ENCODE assay signal across 20 cellular contexts in the genomic region with DNA sequence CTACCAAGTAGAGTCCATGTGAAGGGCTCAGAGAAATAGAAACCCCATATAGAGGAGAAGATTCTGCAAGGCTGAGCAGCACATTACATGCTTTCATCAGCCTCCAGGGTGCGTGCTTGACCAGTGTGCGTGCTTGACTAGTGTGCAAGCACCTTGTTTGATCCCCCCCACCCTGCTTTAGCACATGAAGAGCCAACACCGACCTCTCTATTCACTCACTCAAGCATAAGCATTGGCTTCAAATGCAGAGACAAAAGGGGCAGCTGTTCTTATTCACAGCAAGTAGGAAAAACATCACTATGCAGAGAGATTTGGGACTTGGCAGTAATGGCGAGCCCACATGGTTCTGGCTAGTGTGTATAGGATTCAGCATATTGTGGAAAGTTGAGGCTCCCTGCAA.
DNase-seq lines count a peak whose midpoint lies in the region; ATAC-seq and TF ChIP-seq lines count a peak whose summit lies in the region.
"Had no signal": no experiment of that assay in that cellular context is flagged by ENCODE, and none has a peak within 500 bp of the region (broad histone marks: within the 10 kb centered on the region; RNA-seq: fewer than 3 reads in every experiment).

No MANE protein-coding gene starts in this region.

- H2AFZ ChIP-seq in H9 (ENCODE audit: low read length), result no peak overlapping the region
- peak overlapping the region; percentile 69 for H2AFZ ChIP-seq in mesenchymal stem cell (ENCODE audit: low read depth, low read length)

- no peak overlapping the region for H2BK12ac ChIP-seq in H9 (ENCODE audit: insufficient read length, low read depth, low read length)
- H2BK12ac ChIP-seq in mesenchymal stem cell (ENCODE audit: low read length in 2 of 2), result no peak overlapping the region

- no peak overlapping the region for H2BK120ac ChIP-seq in H9 (ENCODE audit: low read depth, low read length, poor library complexity, severe bottlenecking)
- H2BK120ac ChIP-seq in mesenchymal stem cell (ENCODE audit: low read depth, low read length), result no peak overlapping the region

- CTCF ChIA-PET in WTC11 (lab: Charles Lee), result interaction anchor here (1.0 kb wide), 1 partner anchor 12 kb away, joined by 3 read pairs; no protein-coding TSS in a partner anchor

- no peak overlapping the region for H4K5ac ChIP-seq in H9 (ENCODE audit: insufficient read length, low read depth, low read length)

- no peak overlapping the region for H3K4me3 Mint-ChIP-seq in H9
- no peak overlapping the region for H3K4me3 Mint-ChIP-seq in WTC11
- H3K4me3 Mint-ChIP-seq in mesothelial cell of epicardium, result no peak overlapping the region
- H3K4me3 Mint-ChIP-seq: dendritic cell treated with granulocyte-macrophage colony-stimulating factor and Interleukin-4, amounts not matched to agents 40 ng/mL and 50 ng/mL, for 4 days; T-helper 17 cell had no signal

- TF ChIP-seq CTCF in H9 (conservative IDR thresholded peaks at IDR 0.05) (peak; percentile 49), WTC11 (IDR thresholded peaks at IDR 0.05) (no peak), mesothelial cell of epicardium (IDR thresholded peaks at IDR 0.05; ENCODE audit: unreplicated experiment) (no peak), body of pancreas (IDR thresholded peaks at IDR 0.05) (no peak)

- H3K23ac ChIP-seq in H9 (ENCODE audit: insufficient read length, low read depth, low read length) (no peak overlapping the region), mesenchymal stem cell (ENCODE audit: low read length in 2 of 2) (no peak overlapping the region)

- H3K56ac ChIP-seq in H9 (ENCODE audit: insufficient read length, low read depth, low read length), result no peak overlapping the region

- H3K4ac ChIP-seq in H9 (ENCODE audit: low read depth, low read length), result no peak overlapping the region
- peak overlapping the region in 1 of 2 experiments; percentile 11 for H3K4ac ChIP-seq in mesenchymal stem cell (ENCODE audit: low read depth in 1 of 2, low read length in 2 of 2)

- H3K9me3 Mint-ChIP-seq in H9, result peaks cover 6 to 10% of the 10 kb centered on the region in 2 experiments
- peaks cover 23% of the 10 kb centered on the region for H3K9me3 Mint-ChIP-seq in WTC11
- H3K9me3 Mint-ChIP-seq in mesothelial cell of epicardium, result peaks cover 21% of the 10 kb centered on the region

- H3K36me3 Mint-ChIP-seq in H9 (ENCODE audit: insufficient read depth in 1 of 3, low read depth in 3 of 3) (peaks cover 1 to 8% (median 5%) of the 10 kb centered on the region in 3 experiments; a peak in 6 of 7 replicates), WTC11 (peaks cover 13% of the 10 kb centered on the region), mesothelial cell of epicardium (no peaks in the 10 kb centered on the region)

- H3K4me1 ChIP-seq in H9 (ENCODE audit: insufficient read depth, low read length) (no peaks in the 10 kb centered on the region), mesenchymal stem cell (ENCODE audit: control insufficient read depth, insufficient read depth, low read depth, low read length) (no peaks in the 10 kb centered on the region), body of pancreas (no peaks in the 10 kb centered on the region)
- H3K4me1 ChIP-seq: heart right ventricle, SJCRH30, spleen, stomach had no signal

- peak; percentile 65 for DNase-seq in H9
- DNase-seq in NCI-H146 treated with DMSO at 0.1 percent for 48 hours (lab: John Stamatoyannopoulos, UW; ENCODE audit: unreplicated experiment), result peak; percentile 66
- peak; percentile 30 for DNase-seq in WTC11 (ENCODE audit: low spot score)
- DNase-seq in mesenchymal stem cell, result no peak
- no peak for DNase-seq in mesothelial cell of epicardium (ENCODE audit: low spot score in 2 of 2, unreplicated experiment in 2 of 2)
- DNase-seq in COR-L47 (lab: John Stamatoyannopoulos, UW), result no peak
- no peak for DNase-seq in body of pancreas
- DNase-seq: activated CD8-positive, alpha-beta memory T cell treated with anti-CD3 and anti-CD28 coated beads, Interleukin-2, amount 50 U/mL, for 4 hours; activated effector memory CD4-positive, alpha-beta T cell treated with Interleukin-2 at 50 U/mL for 16 hours; heart right ventricle; NCI-H1436 treated with DMSO at 0.1 percent for 48 hours; NCI-H524; spleen; stimulated activated CD4-positive, alpha-beta T cell treated with anti-CD3 and anti-CD28 coated beads, Interleukin-4, amount 100 ng/mL, for 4 hours; stomach; T-helper 17 cell had no signal

- H3K4me3 ChIP-seq in mesenchymal stem cell (ENCODE audit: insufficient read depth in 1 of 2, low read depth in 1 of 2, low read length in 2 of 2) (no peak overlapping the region), body of pancreas (no peak overlapping the region)
- H3K4me3 ChIP-seq: heart right ventricle, SJCRH30, spleen, stomach had no signal

- H4K20me1 ChIP-seq in H9 (ENCODE audit: control insufficient read depth, insufficient read depth, insufficient read length), result no peaks in the 10 kb centered on the region

- no peak overlapping the region for H4K91ac ChIP-seq in H9 (ENCODE audit: insufficient read length, low read depth, low read length)
- no peak overlapping the region for H4K91ac ChIP-seq in mesenchymal stem cell (ENCODE audit: low read length)

- H3K9me3 ChIP-seq in H9 (ENCODE audit: control insufficient read depth, low read depth, low read length), result no peaks in the 10 kb centered on the region
- peaks cover 45% of the 10 kb centered on the region for H3K9me3 ChIP-seq in mesenchymal stem cell (ENCODE audit: control insufficient read depth, low read length)
- peaks cover 0 to 13% (median 0%) of the 10 kb centered on the region in 3 donors for H3K9me3 ChIP-seq in body of pancreas
- H3K9me3 ChIP-seq: SJCRH30 had no signal

- H3K27me3 Mint-ChIP-seq in H9 (ENCODE audit: low read depth) (no peaks in the 10 kb centered on the region), WTC11 (ENCODE audit: low read depth) (no peaks in the 10 kb centered on the region), mesothelial cell of epicardium (ENCODE audit: low read depth) (no peaks in the 10 kb centered on the region)
- H3K27me3 Mint-ChIP-seq: dendritic cell treated with granulocyte-macrophage colony-stimulating factor and Interleukin-4, amounts not matched to agents 40 ng/mL and 50 ng/mL, for 4 days; T-helper 17 cell had no signal

- TF ChIP-seq POLR2A in body of pancreas (IDR thresholded peaks at IDR 0.05), result no peak

- intact Hi-C loops in body of pancreas (cut with DNase I), result no loop called here

- H3K9ac ChIP-seq in H9 (ENCODE audit: extremely low read depth, insufficient read length, low read length) (no peak overlapping the region), mesenchymal stem cell (ENCODE audit: low read length) (no peak overlapping the region)

- H2AK5ac ChIP-seq in H9 (ENCODE audit: insufficient read length, low read length) (no peak overlapping the region), mesenchymal stem cell (ENCODE audit: low read length, severe bottlenecking) (no peak overlapping the region)

- no peak overlapping the region for H2BK15ac ChIP-seq in H9 (ENCODE audit: low read depth, low read length)
- no peak overlapping the region for H2BK15ac ChIP-seq in mesenchymal stem cell (ENCODE audit: low read depth, poor library complexity, severe bottlenecking)

- H3K27ac ChIP-seq in H9 (ENCODE audit: insufficient read length, low read depth, low read length) (no peak overlapping the region), mesenchymal stem cell (ENCODE audit: low read length, poor library complexity, severe bottlenecking) (no peak overlapping the region), body of pancreas (no peak overlapping the region)
- H3K27ac ChIP-seq: heart right ventricle, SJCRH30, spleen, stomach had no signal

- H3K23me2 ChIP-seq in H9 (ENCODE audit: insufficient read length, low read depth, low read length, poor library complexity, severe bottlenecking), result no peaks in the 10 kb centered on the region

- H3K14ac ChIP-seq in H9 (ENCODE audit: insufficient read depth, low read length) (no peak overlapping the region), mesenchymal stem cell (ENCODE audit: low read length in 2 of 2) (no peak overlapping the region)

- no peak overlapping the region for H3T11ph ChIP-seq in H9 (ENCODE audit: low read length)

- no peaks in the 10 kb centered on the region for H3K36me3 ChIP-seq in mesenchymal stem cell (ENCODE audit: control insufficient read depth in 1 of 2, insufficient read depth in 2 of 2, low read depth in 1 of 2, low read length in 2 of 2)
- no peaks in the 10 kb centered on the region for H3K36me3 ChIP-seq in body of pancreas (replicated peaks in 1 of 2; ENCODE audit: insufficient read depth in 1 of 2, low read depth in 2 of 2)
- H3K36me3 ChIP-seq: heart right ventricle, SJCRH30, spleen, stomach had no signal

- H3K4me2 ChIP-seq in H9 (ENCODE audit: insufficient read depth, insufficient read length, low read length) (no peak overlapping the region), mesenchymal stem cell (ENCODE audit: low read length, poor library complexity, severe bottlenecking) (no peak overlapping the region)

- H3K18ac ChIP-seq in H9 (ENCODE audit: insufficient read length, low read depth, low read length) (no peak overlapping the region), mesenchymal stem cell (ENCODE audit: low read depth in 1 of 2, low read length in 2 of 2) (peak overlapping the region in 1 of 2 experiments; percentile 66)

- H2BK5ac ChIP-seq in H9 (ENCODE audit: insufficient read length, low read length), result no peak overlapping the region
- no peak overlapping the region for H2BK5ac ChIP-seq in mesenchymal stem cell (ENCODE audit: low read depth, low read length, poor library complexity, severe bottlenecking)

- WGBS in H9 (ENCODE audit: extremely low coverage, insufficient read length, low lambda C conversion rate), result no CpG with 5 or more reads among the region's 4 CpGs
- WGBS in mesenchymal stem cell, result 61% methylated on average over 4 of the region's 4 CpGs
- 43 to 58% methylated on average over 4 of the region's 4 CpGs for WGBS in body of pancreas, 2 donors

- H3K79me1 ChIP-seq in H9 (ENCODE audit: insufficient read depth, low read depth, low read length, poor library complexity, severe bottlenecking), result no peaks in the 10 kb centered on the region
- H3K79me1 ChIP-seq in mesenchymal stem cell (replicated peaks; ENCODE audit: low read length, poor library complexity, severe bottlenecking), result no peaks in the 10 kb centered on the region

- H3K79me2 ChIP-seq in H9 (ENCODE audit: insufficient read depth, low read length), result no peaks in the 10 kb centered on the region

- peaks cover 17 to 21% of the 10 kb centered on the region in 2 experiments for H3K4me1 Mint-ChIP-seq in H9
- peaks cover 21% of the 10 kb centered on the region for H3K4me1 Mint-ChIP-seq in WTC11
- H3K4me1 Mint-ChIP-seq in mesothelial cell of epicardium, result no peaks in the 10 kb centered on the region
- H3K4me1 Mint-ChIP-seq: T-helper 17 cell had no signal

- POLR2A ChIA-PET in WTC11 (lab: Charles Lee), result no interaction called here

- peak; percentile 98 for ATAC-seq in WTC11
- ATAC-seq in HG03045 (IDR thresholded peaks at IDR 0.05; ENCODE audit: unreplicated experiment), result no peak
- ATAC-seq in body of pancreas, result no peak
- ATAC-seq: heart right ventricle, Panc1, T-helper 17 cell had no signal

- H4K8ac ChIP-seq in H9 (replicated peaks; ENCODE audit: insufficient read length, low read depth, low read length) (no peak overlapping the region), mesenchymal stem cell (ENCODE audit: low read length) (no peak overlapping the region)

- no peak overlapping the region for H2BK20ac ChIP-seq in H9 (ENCODE audit: low read depth, low read length, poor library complexity, severe bottlenecking)

- H3K27me3 ChIP-seq in H9 (ENCODE audit: insufficient read depth, low read length), result no peaks in the 10 kb centered on the region
- H3K27me3 ChIP-seq in mesenchymal stem cell (ENCODE audit: control insufficient read depth in 1 of 2, insufficient read depth in 1 of 2, low read length in 2 of 2), result no peaks in the 10 kb centered on the region
- H3K27me3 ChIP-seq in body of pancreas, result no peaks in the 10 kb centered on the region
- H3K27me3 ChIP-seq: heart right ventricle, SJCRH30, spleen, stomach had no signal

- H3K27ac Mint-ChIP-seq in H9, result no peak overlapping the region
- no peak overlapping the region for H3K27ac Mint-ChIP-seq in WTC11
- H3K27ac Mint-ChIP-seq in mesothelial cell of epicardium, result no peak overlapping the region
- H3K27ac Mint-ChIP-seq: dendritic cell treated with granulocyte-macrophage colony-stimulating factor and Interleukin-4, amounts not matched to agents 40 ng/mL and 50 ng/mL, for 4 days; T-helper 17 cell had no signal

Comparison
In these comparisons a context has a peak if more than half of its experiments do, and no peak if none do; other contexts are left out.
1. DNase-seq: peak in H9 (single experiment), NCI-H146 treated with DMSO at 0.1 percent for 48 hours (single experiment) and WTC11 (single experiment); none in mesenchymal stem cell (single experiment), mesothelial cell of epicardium (0 of 2), COR-L47 (single experiment) and body of pancreas (0 of 4).